In the genomic region with DNA sequence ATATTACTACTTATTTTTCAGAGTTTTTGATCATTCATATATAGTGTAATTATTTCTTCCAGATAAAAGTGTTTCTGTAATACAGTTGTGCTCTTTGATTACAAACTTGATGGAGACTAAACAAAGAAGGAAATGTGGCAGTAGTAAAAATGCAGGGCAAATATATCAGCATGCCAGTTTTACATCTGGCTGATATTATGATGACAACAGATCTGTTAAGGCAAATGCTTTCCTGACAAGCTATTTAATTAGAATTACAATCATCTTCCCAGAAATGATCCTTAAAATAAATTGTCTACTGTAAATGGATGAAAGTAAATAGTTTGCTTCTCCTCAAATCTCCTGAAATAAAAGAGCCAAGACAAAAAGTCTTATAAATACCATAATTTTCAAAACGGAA, we compare ENCODE assay signal across 32 cellular contexts.
"Had no signal": no experiment of that assay in that cellular context is flagged by ENCODE, and none has a peak within 500 bp of the region (broad histone marks: within the 10 kb centered on the region; RNA-seq: fewer than 3 reads in every experiment).

No MANE protein-coding gene starts in this region.

- H3K27me3 Mint-ChIP-seq: activated CD4-positive, alpha-beta T cell treated with anti-CD3 and anti-CD28 coated beads, Interleukin-2, amount 10 ng/mL, durations not matched to agents 24 days and 14 days; activated CD8-positive, alpha-beta T cell treated with anti-CD3 and anti-CD28 coated beads for 36 hours; activated naive CD8-positive, alpha-beta T cell treated with anti-CD3 and anti-CD28 coated beads for 36 hours; activated T-helper 17 cell treated with anti-CD3 and anti-CD28 coated beads, Interleukin-2, amount 50 U/mL, for 72 hours had no signal

- H3K4me1 ChIP-seq: Peyer's patch, SJSA1 had no signal

- H3K9ac ChIP-seq: KMS-11 had no signal

- H3K4me2 ChIP-seq: KMS-11 had no signal

- H3K36me3 ChIP-seq: brain microvascular endothelial cell, Peyer's patch, SJSA1 had no signal

- H3K27ac ChIP-seq: brain microvascular endothelial cell, KMS-11, Peyer's patch, SJSA1 had no signal

- H3K27ac Mint-ChIP-seq: activated CD4-positive, alpha-beta T cell treated with anti-CD3 and anti-CD28 coated beads, Interleukin-2, amount 10 ng/mL, durations not matched to agents 24 days and 14 days; activated CD8-positive, alpha-beta T cell treated with anti-CD3 and anti-CD28 coated beads for 36 hours; activated naive CD8-positive, alpha-beta T cell treated with anti-CD3 and anti-CD28 coated beads for 36 hours; activated T-cell treated with anti-CD3 and anti-CD28 coated beads, Interleukin-2, amount 50 U/mL, for 72 hours; activated T-helper 17 cell treated with anti-CD3 and anti-CD28 coated beads, Interleukin-2, amount 50 U/mL, for 72 hours; T-helper 1 cell treated with Interleukin-12 subunit alpha and Interleukin-12 subunit beta and Interleukin-4 antibody, amounts not matched to agents 30 μg/mL and 1 μg/mL, for 36 hours; T-helper 2 cell treated with Interferon-gamma antibody and Interleukin-4, amounts not matched to agents 5 μg/mL and 100 μg/mL, for 36 hours had no signal

- H3K27me3 ChIP-seq: brain microvascular endothelial cell, Peyer's patch, SJSA1 had no signal

- H3K4me1 Mint-ChIP-seq: activated CD4-positive, alpha-beta T cell treated with anti-CD3 and anti-CD28 coated beads, Interleukin-2, amount 10 ng/mL, durations not matched to agents 24 days and 14 days; activated naive CD8-positive, alpha-beta T cell treated with anti-CD3 and anti-CD28 coated beads for 36 hours; activated T-helper 17 cell treated with anti-CD3 and anti-CD28 coated beads, Interleukin-2, amount 50 U/mL, for 72 hours had no signal

- ATAC-seq: activated CD8-positive, alpha-beta T cell treated with anti-CD3 and anti-CD28 coated beads for 36 hours; activated T-cell treated with anti-CD3 and anti-CD28 coated beads, Interleukin-2, amount 50 U/mL, for 72 hours; activated T-helper 17 cell treated with anti-CD3 and anti-CD28 coated beads, Interleukin-2, amount 50 U/mL, for 72 hours; PC-3 had no signal

- H3K36me3 Mint-ChIP-seq: activated naive CD8-positive, alpha-beta T cell treated with anti-CD3 and anti-CD28 coated beads for 36 hours had no signal

- H3K9me3 Mint-ChIP-seq: activated CD4-positive, alpha-beta T cell treated with anti-CD3 and anti-CD28 coated beads, Interleukin-2, amount 10 ng/mL, durations not matched to agents 24 days and 14 days; T-helper 2 cell treated with Interferon-gamma antibody and Interleukin-4, amounts not matched to agents 5 μg/mL and 100 μg/mL, for 36 hours had no signal

- H3K4me3 ChIP-seq: Peyer's patch, SJSA1 had no signal

- H3K4me3 Mint-ChIP-seq: activated CD4-positive, alpha-beta T cell treated with anti-CD3 and anti-CD28 coated beads, Interleukin-2, amount 10 ng/mL, durations not matched to agents 24 days and 14 days; activated CD8-positive, alpha-beta T cell treated with anti-CD3 and anti-CD28 coated beads for 36 hours; activated naive CD8-positive, alpha-beta T cell treated with anti-CD3 and anti-CD28 coated beads for 36 hours; activated T-cell treated with anti-CD3 and anti-CD28 coated beads, Interleukin-2, amount 50 U/mL, for 72 hours; activated T-helper 17 cell treated with anti-CD3 and anti-CD28 coated beads, Interleukin-2, amount 50 U/mL, for 72 hours; T-helper 1 cell treated with Interleukin-12 subunit alpha and Interleukin-12 subunit beta and Interleukin-4 antibody, amounts not matched to agents 30 μg/mL and 1 μg/mL, for 36 hours; T-helper 2 cell treated with Interferon-gamma antibody and Interleukin-4, amounts not matched to agents 5 μg/mL and 100 μg/mL, for 36 hours had no signal

- H3K9me3 ChIP-seq: Peyer's patch, SJSA1 had no signal

- DNase-seq: activated CD4-positive, alpha-beta T cell treated with anti-CD3 and anti-CD28 coated beads, Interleukin-2, amount 10 ng/mL, durations not matched to agents 24 days and 14 days; activated CD4-positive, alpha-beta T cell treated with anti-CD3 and anti-CD28 coated beads, Interleukin-2, amount 50 U/mL, for 4 hours; activated CD8-positive, alpha-beta T cell treated with anti-CD3 and anti-CD28 coated beads for 36 hours; activated effector memory CD4-positive, alpha-beta T cell treated with anti-CD3 and anti-CD28 coated beads, Interleukin-2, amount 50 U/mL, for 16 hours; activated naive CD4-positive, alpha-beta T cell; activated naive CD4-positive, alpha-beta T cell treated with anti-CD3 and anti-CD28 coated beads, Interleukin-2, amount 50 U/mL, for 16 hours; activated naive CD8-positive, alpha-beta T cell treated with anti-CD3 and anti-CD28 coated beads for 36 hours; activated T-cell treated with anti-CD3 and anti-CD28 coated beads, Interleukin-2, amount 50 U/mL, for 1 hour; activated T-cell treated with anti-CD3 and anti-CD28 coated beads, Interleukin-2, amount 50 U/mL, for 72 hours; amniotic stem cell; aorta; brain microvascular endothelial cell; central memory CD4-positive, alpha-beta T cell; MM.1S; MV-4-11; NCI-H1092; NCI-H1436 treated with DMSO at 0.1 percent for 48 hours; NCI-H1694 treated with DMSO at 0.1 percent for 48 hours; NCI-H2029; NCI-H510A; NCI-H526; NCI-H82; NK-92 treated with Interleukin-12 subunit alpha and Interleukin-12 subunit beta, amount 100 ng/mL, for 24 hours; PC-3; Peyer's patch; RPMI8226; SHP77 treated with DMSO at 0.1 percent for 48 hours had no signal
